In the genomic region with DNA sequence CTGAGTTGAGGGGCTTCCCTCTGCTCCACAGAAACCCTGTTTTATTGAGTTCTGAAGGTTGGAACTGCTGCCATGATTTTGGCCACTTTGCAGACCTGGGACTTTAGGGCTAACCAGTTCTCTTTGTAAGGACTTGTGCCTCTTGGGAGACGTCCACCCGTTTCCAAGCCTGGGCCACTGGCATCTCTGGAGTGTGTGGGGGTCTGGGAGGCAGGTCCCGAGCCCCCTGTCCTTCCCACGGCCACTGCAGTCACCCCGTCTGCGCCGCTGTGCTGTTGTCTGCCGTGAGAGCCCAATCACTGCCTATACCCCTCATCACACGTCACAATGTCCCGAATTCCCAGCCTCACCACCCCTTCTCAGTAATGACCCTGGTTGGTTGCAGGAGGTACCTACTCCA, we compare ENCODE assay signal across 27 cellular contexts. TPM values are rescaled to one million over a fixed set of nuclear protein-coding genes. Genes with fewer than 3 reads are reported as not detected.
DNase-seq lines count a peak whose midpoint lies in the region; ATAC-seq and TF ChIP-seq lines count a peak whose summit lies in the region.
"Had no signal": no experiment of that assay in that cellular context is flagged by ENCODE, and none has a peak within 500 bp of the region (broad histone marks: within the 10 kb centered on the region; RNA-seq: fewer than 3 reads in every experiment).

No MANE protein-coding gene starts in this region.

- POLR2A ChIA-PET in CD8-positive, alpha-beta T cell (lab: Charles Lee), result no interaction called here

- H3K27ac ChIP-seq in CD8-positive, alpha-beta T cell (ENCODE audit: low read depth, low read length), result no peak overlapping the region
- peak overlapping the region; percentile 95 for H3K27ac ChIP-seq in Karpas-422 (ENCODE audit: low read length)
- peak overlapping the region; percentile 8 for H3K27ac ChIP-seq in psoas muscle
- H3K27ac ChIP-seq: GM23248, parathyroid adenoma, suprapubic skin, uterus had no signal

- H2AFZ ChIP-seq in Karpas-422 (ENCODE audit: low read length), result no peak overlapping the region
- H2AFZ ChIP-seq: GM23248, parathyroid adenoma had no signal

- CTCF ChIA-PET in CD8-positive, alpha-beta T cell (lab: Charles Lee), result interaction anchor here (1.7 to 2.4 kb wide), 2 partner anchors 21 to 23 kb away, joined by 3 to 7 read pairs; no protein-coding TSS in a partner anchor

- H3K4me3 Mint-ChIP-seq in CD8-positive, alpha-beta T cell, result no peak overlapping the region
- H3K4me3 Mint-ChIP-seq in stimulated activated naive CD8-positive, alpha-beta T cell treated with anti-CD3 and anti-CD28 coated beads, Interleukin-15, amount 100 ng/mL, for 72 hours, result no peak overlapping the region
- H3K4me3 Mint-ChIP-seq: T-helper 1 cell treated with Interleukin-12 subunit alpha and Interleukin-12 subunit beta and Interleukin-4 antibody, amounts not matched to agents 30 μg/mL and 1 μg/mL, for 36 hours had no signal

- H3K4me1 ChIP-seq in CD8-positive, alpha-beta T cell (ENCODE audit: insufficient read depth, low read length), result peaks cover 15% of the 10 kb centered on the region
- H3K4me1 ChIP-seq in Karpas-422 (ENCODE audit: low read length) (peaks cover 49% of the 10 kb centered on the region), psoas muscle (peaks cover 7% of the 10 kb centered on the region)
- H3K4me1 ChIP-seq: uterus had no signal

- H3K27ac Mint-ChIP-seq in CD8-positive, alpha-beta T cell, result peak overlapping the region; percentile 72
- H3K27ac Mint-ChIP-seq in stimulated activated naive CD8-positive, alpha-beta T cell treated with anti-CD3 and anti-CD28 coated beads, Interleukin-15, amount 100 ng/mL, for 72 hours, result peak overlapping the region in 1 of 2 donors; percentile 65
- H3K27ac Mint-ChIP-seq: T-helper 1 cell treated with Interleukin-12 subunit alpha and Interleukin-12 subunit beta and Interleukin-4 antibody, amounts not matched to agents 30 μg/mL and 1 μg/mL, for 36 hours had no signal

- WGBS in psoas muscle, 3 donors, result 85 to 88% (median 87%) methylated on average over 10 of the region's 10 CpGs

- H4K20me1 ChIP-seq in Karpas-422 (ENCODE audit: insufficient read depth, low read depth, low read length), result no peaks in the 10 kb centered on the region

- H3K4me1 Mint-ChIP-seq in CD8-positive, alpha-beta T cell (ENCODE audit: low read depth), result peaks cover 26% of the 10 kb centered on the region
- peaks cover 59% of the 10 kb centered on the region for H3K4me1 Mint-ChIP-seq in stimulated activated naive CD8-positive, alpha-beta T cell treated with anti-CD3 and anti-CD28 coated beads, Interleukin-15, amount 100 ng/mL, for 72 hours

- H3K9me2 ChIP-seq in Karpas-422 (replicated peaks; ENCODE audit: insufficient read depth, low read length), result no peaks in the 10 kb centered on the region

- H3K36me3 Mint-ChIP-seq in CD8-positive, alpha-beta T cell, result peaks cover 52% of the 10 kb centered on the region

- no peak overlapping the region; the same call in 1 of the 2 replicates for H3K9ac ChIP-seq in Karpas-422 (ENCODE audit: low read length)
- H3K9ac ChIP-seq: GM23248, parathyroid adenoma had no signal

- intact Hi-C loops in CD8-positive, alpha-beta T cell (cut with DNase I, micrococcal nuclease), result no loop called here
- intact Hi-C loops in psoas muscle (cut with DNase I), result no loop called here

- no peak for ATAC-seq in CD8-positive, alpha-beta T cell
- ATAC-seq in esophagus mucosa (peak; percentile 6), psoas muscle (no peak)
- ATAC-seq in stimulated activated naive CD8-positive, alpha-beta T cell treated with anti-CD3 and anti-CD28 coated beads, Interleukin-15, amount 100 ng/mL, for 72 hours, result no peak
- ATAC-seq: sciatic nerve had no signal

- DNase-seq in CD8-positive, alpha-beta T cell, result no peak
- DNase-seq in Karpas-422 (no peak), psoas muscle (no peak)
- no peak for DNase-seq in stimulated activated CD4-positive, alpha-beta T cell treated with anti-CD3 and anti-CD28 coated beads, Interleukin-4, amount 100 ng/mL, for 4 hours
- no peak for DNase-seq in stimulated activated CD4-positive, alpha-beta T cell treated with anti-CD3 and anti-CD28 coated beads, Interleukin-4, amount 100 ng/mL, for 1 hour
- no peak for DNase-seq in stimulated activated naive CD8-positive, alpha-beta T cell treated with anti-CD3 and anti-CD28 coated beads, Interleukin-15, amount 100 ng/mL, for 72 hours
- DNase-seq: activated CD4-positive, alpha-beta T cell treated with anti-CD3 and anti-CD28 coated beads, Interleukin-2, amount 50 U/mL, for 1 hour; activated CD8-positive, alpha-beta memory T cell treated with anti-CD3 and anti-CD28 coated beads, Interleukin-2, amount 50 U/mL, for 4 hours; GM23248; kidney; mammary epithelial cell; NCI-H1092; NCI-H2029; NCI-H226; NCI-H774; SHP77 treated with DMSO at 0.1 percent for 48 hours; stimulated activated CD4-positive, alpha-beta T cell treated with anti-CD3 and anti-CD28 coated beads, Interleukin-15, amount 100 ng/mL, for 24 hours; uterus had no signal

- no peaks in the 10 kb centered on the region for H3K9me3 ChIP-seq in CD8-positive, alpha-beta T cell (ENCODE audit: low read length)
- H3K9me3 ChIP-seq in Karpas-422 (ENCODE audit: low read length) (no peaks in the 10 kb centered on the region), psoas muscle (no peaks in the 10 kb centered on the region)
- H3K9me3 ChIP-seq: suprapubic skin, uterus had no signal

- no peak for TF ChIP-seq CTCF in CD8-positive, alpha-beta T cell (IDR thresholded peaks at IDR 0.05)
- no peak for TF ChIP-seq CTCF in psoas muscle (IDR thresholded peaks at IDR 0.05)

- no peaks in the 10 kb centered on the region for H3K27me3 Mint-ChIP-seq in CD8-positive, alpha-beta T cell (ENCODE audit: low read depth)
- H3K27me3 Mint-ChIP-seq in stimulated activated naive CD8-positive, alpha-beta T cell treated with anti-CD3 and anti-CD28 coated beads, Interleukin-15, amount 100 ng/mL, for 72 hours, result no peaks in the 10 kb centered on the region

- no peak overlapping the region for H3K4me2 ChIP-seq in Karpas-422 (ENCODE audit: low read depth, low read length, poor library complexity, severe bottlenecking)

- H3K36me3 ChIP-seq in CD8-positive, alpha-beta T cell (ENCODE audit: insufficient read depth, low read length), result no peaks in the 10 kb centered on the region
- H3K36me3 ChIP-seq in Karpas-422 (ENCODE audit: insufficient read depth, low read length), result peaks cover 15% of the 10 kb centered on the region
- peaks cover 0 to 70% of the 10 kb centered on the region in 2 donors for H3K36me3 ChIP-seq in psoas muscle (ENCODE audit: insufficient read depth in 1 of 2, low read depth in 1 of 2)
- H3K36me3 ChIP-seq: uterus had no signal

- no peak overlapping the region for H3K4me3 ChIP-seq in CD8-positive, alpha-beta T cell (ENCODE audit: low read depth, low read length)
- H3K4me3 ChIP-seq in Karpas-422 (ENCODE audit: low read length) (no peak overlapping the region), psoas muscle (no peak overlapping the region)
- H3K4me3 ChIP-seq: GM23248, suprapubic skin, uterus had no signal

- H3K9me3 Mint-ChIP-seq in CD8-positive, alpha-beta T cell, result no peaks in the 10 kb centered on the region
- H3K9me3 Mint-ChIP-seq in stimulated activated naive CD8-positive, alpha-beta T cell treated with anti-CD3 and anti-CD28 coated beads, Interleukin-15, amount 100 ng/mL, for 72 hours, result no peaks in the 10 kb centered on the region
- H3K9me3 Mint-ChIP-seq: T-helper 1 cell treated with Interleukin-12 subunit alpha and Interleukin-12 subunit beta and Interleukin-4 antibody, amounts not matched to agents 30 μg/mL and 1 μg/mL, for 36 hours had no signal

- H3K79me2 ChIP-seq in Karpas-422 (ENCODE audit: low read length), result no peaks in the 10 kb centered on the region
- H3K79me2 ChIP-seq: parathyroid adenoma had no signal

- no peaks in the 10 kb centered on the region for H3K27me3 ChIP-seq in CD8-positive, alpha-beta T cell (ENCODE audit: insufficient read depth, low read length)
- H3K27me3 ChIP-seq in Karpas-422 (ENCODE audit: low read length) (no peaks in the 10 kb centered on the region), psoas muscle (ENCODE audit: insufficient read depth in 3 of 3, low read length in 2 of 3) (no peaks in the 10 kb centered on the region)
- H3K27me3 ChIP-seq: suprapubic skin, uterus had no signal

RNA-seq across cellular contexts. Expression of gene STH, which starts 26.0 kb away (rescaled TPM):
- total RNA-seq in CD8-positive, alpha-beta T cell, result not detected
- not detected in 2 replicates for total RNA-seq in Karpas-422 (2014; rRNA removed; shearing (Covaris generic); ENCODE audit: low replicate concordance)
- not detected for total RNA-seq in esophagus mucosa
- total RNA-seq in psoas muscle, result 1 to 10 TPM in 1 of 4 donors, not detected in 3; 2.0 TPM
- polyA plus RNA-seq in psoas muscle, result under 1 TPM in 2 of 3 donors, not detected in 1; 0.25 to 0.26 TPM
- total RNA-seq: chondrocyte, Daoy, fibroblast of lung, GM23248, kidney, mammary epithelial cell, myocyte, sciatic nerve, suprapubic skin, uterus had no signal
- polyA plus RNA-seq: fibroblast of lung, GM23248, mammary epithelial cell had no signal
